Comparison of ENCODE assay signal across 20 cellular contexts in the genomic region with DNA sequence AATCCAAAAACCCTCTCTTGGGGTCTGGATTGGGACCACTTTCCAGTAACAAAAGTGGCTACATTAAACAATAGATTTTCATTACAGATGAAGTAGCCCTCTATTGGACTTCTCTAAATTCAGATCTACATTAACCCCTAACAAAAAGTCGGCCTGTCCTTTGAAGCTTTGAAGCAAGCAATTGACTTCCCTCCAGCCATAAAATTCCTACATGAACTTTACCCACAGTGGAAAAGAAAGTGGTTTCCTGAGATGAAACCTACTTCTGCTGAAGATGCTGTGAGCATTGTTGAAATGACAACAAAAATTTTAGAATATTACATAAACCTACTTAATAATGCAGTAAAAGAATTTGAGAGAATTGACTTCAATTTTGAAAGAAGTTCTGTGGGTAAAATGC.
"Had no signal": no experiment of that assay in that cellular context is flagged by ENCODE, and none has a peak within 500 bp of the region (broad histone marks: within the 10 kb centered on the region; RNA-seq: fewer than 3 reads in every experiment).

No MANE protein-coding gene starts in this region.

- H3K4me1 Mint-ChIP-seq: activated B cell treated with CpG ODN at 0.5 μM for 24 hours had no signal

- H3K9me3 ChIP-seq: prostate gland, right atrium auricular region, tibial nerve, vagina had no signal

- H3K36me3 ChIP-seq: cardiac muscle cell, prostate gland, right atrium auricular region, tibial nerve, vagina had no signal

- H3K4me3 Mint-ChIP-seq: activated B cell treated with CpG ODN at 0.5 μM for 24 hours; activated CD4-positive, alpha-beta memory T cell treated with anti-CD3 and anti-CD28 coated beads for 36 hours; activated naive CD8-positive, alpha-beta T cell; mesothelial cell of epicardium; stimulated activated naive CD8-positive, alpha-beta T cell treated with anti-CD3 and anti-CD28 coated beads, Interleukin-15, Interleukin-2, amounts not matched to agents 100 ng/mL and 50 ng/mL, for 24 hours had no signal

- H3K27ac Mint-ChIP-seq: activated B cell treated with CpG ODN at 0.5 μM for 24 hours; activated CD4-positive, alpha-beta memory T cell treated with anti-CD3 and anti-CD28 coated beads for 36 hours; activated naive CD8-positive, alpha-beta T cell; stimulated activated naive CD8-positive, alpha-beta T cell treated with anti-CD3 and anti-CD28 coated beads, Interleukin-15, Interleukin-2, amounts not matched to agents 100 ng/mL and 50 ng/mL, for 24 hours had no signal

- H3K4me3 ChIP-seq: cardiac muscle cell, dorsolateral prefrontal cortex, lung, prostate gland, right atrium auricular region, skin epidermis, tibial nerve, vagina had no signal

- H3K36me3 Mint-ChIP-seq: activated CD4-positive, alpha-beta memory T cell treated with anti-CD3 and anti-CD28 coated beads for 36 hours; activated naive CD8-positive, alpha-beta T cell; mesothelial cell of epicardium had no signal

- H3K27ac ChIP-seq: cardiac muscle cell, dorsolateral prefrontal cortex, prostate gland, right atrium auricular region, skin epidermis, tibial nerve, vagina had no signal

- DNase-seq: activated B cell treated with CpG ODN at 0.5 μM for 24 hours; activated CD4-positive, alpha-beta memory T cell treated with anti-CD3 and anti-CD28 coated beads for 36 hours; activated CD4-positive, alpha-beta T cell treated with anti-CD3 and anti-CD28 coated beads for 4 hours; dorsolateral prefrontal cortex; foreskin melanocyte; glutamatergic neuron; hypothalamus; islet precursor cell; stimulated activated CD4-positive, alpha-beta T cell treated with anti-CD3 and anti-CD28 coated beads, Interleukin-15, amount 100 ng/mL, for 24 hours; stimulated activated CD4-positive, alpha-beta T cell treated with anti-CD3 and anti-CD28 coated beads, Interleukin-2, amount 100 ng/mL, for 48 hours had no signal

- H3K27me3 Mint-ChIP-seq: activated B cell treated with CpG ODN at 0.5 μM for 24 hours; activated CD4-positive, alpha-beta memory T cell treated with anti-CD3 and anti-CD28 coated beads for 36 hours; activated naive CD8-positive, alpha-beta T cell; stimulated activated naive CD8-positive, alpha-beta T cell treated with anti-CD3 and anti-CD28 coated beads, Interleukin-15, Interleukin-2, amounts not matched to agents 100 ng/mL and 50 ng/mL, for 24 hours had no signal

- H3K27me3 ChIP-seq: cardiac muscle cell, right atrium auricular region, tibial nerve, vagina had no signal

- H3K4me1 ChIP-seq: prostate gland, right atrium auricular region, tibial nerve, vagina had no signal
